21 cellular contexts compared by ENCODE assay signal in genomic region chr16:85134076-85134793, GRCh38. TPM values are rescaled to one million over a fixed set of nuclear protein-coding genes. Genes with fewer than 3 reads are reported as not detected.
DNase-seq lines count a peak whose midpoint lies in the region; ATAC-seq, FAIRE-seq and TF ChIP-seq lines count a peak whose summit lies in the region.
"Had no signal": no experiment of that assay in that cellular context is flagged by ENCODE, and none has a peak within 500 bp of the region (broad histone marks: within the 10 kb centered on the region; RNA-seq: fewer than 3 reads in every experiment).

No MANE protein-coding gene starts in this region.

- RAD21 ChIA-PET in GM12878 (lab: Charles Lee; ENCODE audit: unreplicated experiment), result no interaction called here

- TF ChIP-seq CTCF in heart right ventricle (IDR thresholded peaks at IDR 0.05) (no peak), GM12878 (IDR thresholded peaks at IDR 0.05 in 2 of 3, conservative IDR thresholded peaks at IDR 0.05 in 1 of 3; ENCODE audit: control insufficient read depth in 2 of 3, extremely low read depth in 1 of 3, insufficient read depth in 1 of 3, low read depth in 3 of 3, low read length in 3 of 3) (no peak), upper lobe of right lung (IDR thresholded peaks at IDR 0.05) (no peak), kidney (IDR thresholded peaks at IDR 0.05; ENCODE audit: borderline replicate concordance, extremely low read depth, insufficient read depth) (no peak)

- H3K79me1 ChIP-seq in mesenchymal stem cell (replicated peaks; ENCODE audit: low read length, poor library complexity, severe bottlenecking), result no peaks in the 10 kb centered on the region

- in situ Hi-C loops in GM12878 (cut with MboI), result no loop called here

- 79 to 87% methylated on average over 19 of the region's 19 CpGs for WGBS in heart right ventricle, 2 donors
- WGBS in GM12878 (ENCODE audit: insufficient coverage, insufficient replicate concordance, low lambda C conversion rate, missing lambda C conversion rate), result 47% methylated on average over 19 of the region's 19 CpGs
- 95% methylated on average over 19 of the region's 19 CpGs for WGBS in mesenchymal stem cell

- H4K20me1 ChIP-seq in GM12878 (ENCODE audit: control insufficient read depth, insufficient read depth), result no peaks in the 10 kb centered on the region

- no peaks in the 10 kb centered on the region for H3K36me3 ChIP-seq in heart right ventricle
- no peaks in the 10 kb centered on the region for H3K36me3 ChIP-seq in GM12878 (ENCODE audit: control insufficient read depth in 2 of 2, insufficient read depth in 2 of 2, low read length in 1 of 2)
- no peaks in the 10 kb centered on the region for H3K36me3 ChIP-seq in mesenchymal stem cell (ENCODE audit: control insufficient read depth in 1 of 2, insufficient read depth in 2 of 2, low read depth in 1 of 2, low read length in 2 of 2)
- H3K36me3 ChIP-seq in upper lobe of right lung, result no peaks in the 10 kb centered on the region
- H3K36me3 ChIP-seq in kidney (ENCODE audit: control insufficient read depth in 1 of 2, insufficient read depth in 2 of 2, low read length in 2 of 2), result no peaks in the 10 kb centered on the region
- H3K36me3 ChIP-seq: Peyer's patch had no signal

- H3K9ac ChIP-seq in GM12878 (ENCODE audit: control insufficient read depth, insufficient read depth, low read length) (no peak overlapping the region), mesenchymal stem cell (ENCODE audit: low read length) (no peak overlapping the region), kidney (ENCODE audit: low read length in 2 of 2) (no peak overlapping the region)
- H3K9ac ChIP-seq: SK-N-SH had no signal

- TF ChIP-seq EP300 in GM12878 (IDR thresholded peaks at IDR 0.05; ENCODE audit: borderline replicate concordance in 1 of 2, control insufficient read depth in 1 of 2, low read depth in 2 of 2, low read length in 2 of 2), result no peak

- CTCF ChIA-PET in GM12878 (lab: Yijun Ruan, JAX), result interaction anchor here (2.4 kb wide), 1 partner anchor 19 kb away, joined by 9 read pairs; no protein-coding TSS in a partner anchor

- H4K91ac ChIP-seq in mesenchymal stem cell (ENCODE audit: low read length), result peak overlapping the region; percentile 91

- intact Hi-C loops in heart right ventricle (cut with DNase I) (loop anchor here in 1 of 10 donors (10.0 kb wide), 1 partner anchor 101 kb away; no protein-coding TSS in a partner anchor), Right ventricle myocardium superior (cut with DNase I) (loop anchor here (5.0 kb wide), 2 partner anchors 33 to 93 kb away; no protein-coding TSS in a partner anchor), GM12878 (cut with micrococcal nuclease; ENCODE audit: unreplicated experiment) (no loop called here), upper lobe of right lung (cut with DNase I) (no loop called here), kidney (cut with DNase I) (no loop called here)

- ATAC-seq in heart right ventricle, result peak in 1 of 8 donors; percentile 0
- no peak for ATAC-seq in Right ventricle myocardium superior (ENCODE audit: poor library complexity)
- ATAC-seq in GM12878, result no peak
- no peak for ATAC-seq in upper lobe of right lung
- ATAC-seq: A549 had no signal

- no peak overlapping the region for H4K8ac ChIP-seq in mesenchymal stem cell (ENCODE audit: low read length)

- FAIRE-seq in GM12878 (lab: Jason Lieb, UNC) (peak; percentile 78), kidney (lab: Jason Lieb, UNC) (no peak)
- FAIRE-seq: A549, GM12891 had no signal

- no peak overlapping the region for H3K23ac ChIP-seq in mesenchymal stem cell (ENCODE audit: low read length in 2 of 2)

- POLR2A ChIA-PET in GM12878 (lab: Charles Lee), result no interaction called here

- TF ChIP-seq POLR2A in GM12878 (IDR thresholded peaks at IDR 0.05; ENCODE audit: low read depth, low read length), result no peak

- H2BK120ac ChIP-seq in mesenchymal stem cell (ENCODE audit: low read depth, low read length), result peak overlapping the region; percentile 6

- H3K14ac ChIP-seq in mesenchymal stem cell (ENCODE audit: low read length in 2 of 2), result no peak overlapping the region

- H3K4me3 ChIP-seq in heart right ventricle (no peak overlapping the region), GM12878 (no peak overlapping the region), mesenchymal stem cell (ENCODE audit: insufficient read depth in 1 of 2, low read depth in 1 of 2, low read length in 2 of 2) (no peak overlapping the region), upper lobe of right lung (no peak overlapping the region), kidney (ENCODE audit: low read length in 2 of 2) (no peak overlapping the region)
- H3K4me3 ChIP-seq: A549, Peyer's patch had no signal

- no peak for TF ChIP-seq RAD21 in GM12878 (IDR thresholded peaks at IDR 0.05; ENCODE audit: insufficient read depth, low read depth, low read length)

- no peak overlapping the region for H2AK5ac ChIP-seq in mesenchymal stem cell (ENCODE audit: low read length, severe bottlenecking)

- H3K4me1 ChIP-seq in heart right ventricle (peaks cover 38 to 73% (median 54%) of the 10 kb centered on the region in 9 donors), GM12878 (ENCODE audit: control insufficient read depth, insufficient read depth, low read length) (peaks cover 26% of the 10 kb centered on the region), mesenchymal stem cell (ENCODE audit: control insufficient read depth, insufficient read depth, low read depth, low read length) (peaks cover 19% of the 10 kb centered on the region), upper lobe of right lung (peaks cover 57% of the 10 kb centered on the region), kidney (ENCODE audit: control insufficient read depth in 1 of 2, insufficient read depth in 1 of 2, low read depth in 1 of 2, low read length in 2 of 2) (peaks cover 3 to 32% of the 10 kb centered on the region in 2 donors)

- H3K4me2 ChIP-seq in GM12878 (ENCODE audit: control insufficient read depth, insufficient read depth) (no peak overlapping the region), mesenchymal stem cell (ENCODE audit: low read length, poor library complexity, severe bottlenecking) (no peak overlapping the region)
- H3K4me2 ChIP-seq: A549, SK-N-SH had no signal

- H3K18ac ChIP-seq in mesenchymal stem cell (ENCODE audit: low read depth in 1 of 2, low read length in 2 of 2), result peak overlapping the region; percentile 32 to 40

- BruUV-seq in GM12878 (replicated peaks; lab: Mats Ljungman, UMichigan), result no TSS peak

- H2BK5ac ChIP-seq in mesenchymal stem cell (ENCODE audit: low read depth, low read length, poor library complexity, severe bottlenecking), result no peak overlapping the region

- peak overlapping the region in 1 of 2 experiments; percentile 2 for H3K4ac ChIP-seq in mesenchymal stem cell (ENCODE audit: low read depth in 1 of 2, low read length in 2 of 2)

- no peaks in the 10 kb centered on the region for H3K27me3 ChIP-seq in heart right ventricle
- H3K27me3 ChIP-seq in GM12878 (replicated peaks in 1 of 2; ENCODE audit: control insufficient read depth in 2 of 2, insufficient read depth in 2 of 2, low read length in 1 of 2), result no peaks in the 10 kb centered on the region
- H3K27me3 ChIP-seq in mesenchymal stem cell (ENCODE audit: control insufficient read depth in 1 of 2, insufficient read depth in 1 of 2, low read length in 2 of 2), result no peaks in the 10 kb centered on the region
- no peaks in the 10 kb centered on the region for H3K27me3 ChIP-seq in upper lobe of right lung
- H3K27me3 ChIP-seq: Peyer's patch had no signal

- H3K9me3 ChIP-seq in heart right ventricle (no peaks in the 10 kb centered on the region), GM12878 (replicated peaks; ENCODE audit: control insufficient read depth, insufficient read depth, low read length) (no peaks in the 10 kb centered on the region; the same call in 2 of the 3 replicates), mesenchymal stem cell (ENCODE audit: control insufficient read depth, low read length) (no peaks in the 10 kb centered on the region), upper lobe of right lung (no peaks in the 10 kb centered on the region), kidney (ENCODE audit: control insufficient read depth in 1 of 2, low read length in 2 of 2) (no peaks in the 10 kb centered on the region)
- H3K9me3 ChIP-seq: A549, Peyer's patch, SK-N-SH had no signal

- H2AFZ ChIP-seq in GM12878 (ENCODE audit: control insufficient read depth, low read depth, low read length) (no peak overlapping the region), mesenchymal stem cell (ENCODE audit: low read depth, low read length) (no peak overlapping the region)

- SMC1A ChIA-PET in GM12878 (lab: Charles Lee; ENCODE audit: uncharacterized antibody, unreplicated experiment), result no interaction called here

- H3K79me2 ChIP-seq in GM12878 (ENCODE audit: control insufficient read depth, insufficient read depth, low read length), result no peaks in the 10 kb centered on the region

- H2BK15ac ChIP-seq in mesenchymal stem cell (ENCODE audit: low read depth, poor library complexity, severe bottlenecking), result no peak overlapping the region

- peak overlapping the region; percentile 71 to 98 for H2BK12ac ChIP-seq in mesenchymal stem cell (ENCODE audit: low read length in 2 of 2)

- H3K27ac ChIP-seq in heart right ventricle, result peak overlapping the region in 7 of 10 donors; percentile 20 to 88 (median 50)
- H3K27ac ChIP-seq in GM12878 (ENCODE audit: control insufficient read depth, insufficient read depth), result no peak overlapping the region
- no peak overlapping the region for H3K27ac ChIP-seq in mesenchymal stem cell (ENCODE audit: low read length, poor library complexity, severe bottlenecking)
- H3K27ac ChIP-seq in upper lobe of right lung, result peak overlapping the region; percentile 17
- H3K27ac ChIP-seq in kidney (ENCODE audit: low read depth in 2 of 2, low read length in 2 of 2), result no peak overlapping the region
- H3K27ac ChIP-seq: A549 had no signal

- DNase-seq in heart right ventricle (no peak), Right ventricle myocardium superior (no peak), GM12878 (ENCODE audit: low read depth, low spot score) (no peak), mesenchymal stem cell (no peak), upper lobe of right lung (no peak), NCI-H748 treated with DMSO at 0.1 percent for 48 hours (lab: John Stamatoyannopoulos, UW) (no peak), kidney (no peak)
- DNase-seq: Calu3; CD4-positive, alpha-beta memory T cell; NCI-H1048; NCI-H1436 treated with DMSO at 0.1 percent for 48 hours; NCI-H2029; NCI-H2171; NCI-H526 treated with DMSO at 0.1 percent for 48 hours; NK-92 treated with Interleukin-12 subunit alpha and Interleukin-12 subunit beta, amount 100 ng/mL, for 24 hours; Peyer's patch; SK-N-SH had no signal

RNA-seq across cellular contexts. Expression of gene CIBAR2, which starts 22.0 kb away (rescaled TPM):
- total RNA-seq in heart right ventricle (not detected), Right ventricle myocardium superior (not detected), GM12878 (2014; rRNA removed) (0.27 TPM in 1 of 2 replicates, not detected in the other), GM12878 (2014; rRNA removed; fragmentation: Illumina TruSeq; extraction: Trizol) (not detected in 2 replicates), GM12878 (2021) (not detected in 2 replicates), upper lobe of right lung (not detected), kidney (1.6 TPM)
- polyA plus RNA-seq in heart right ventricle (not detected), GM12878 (2011; rRNA removed) (not detected in 2 replicates), GM12878 (2014; fragmentation: Illumina TruSeq; extraction: Trizol) (0.16 TPM in 1 of 2 replicates, not detected in the other), GM12878 (2014; fragmentation: Nextera tagmentation; extraction: Ambion mirVana) (under 1 TPM; 0.05 to 0.07 TPM), GM12878 (2014; rRNA removed) (0.19 TPM in 1 of 2 replicates, not detected in the other), GM12878 (2016; fragmentation: Nextera tagmentation; extraction: Ambion mirVana) (not detected), kidney (ENCODE audit: insufficient read depth, low read depth, low replicate concordance) (not detected)
- not detected in 2 replicates for total RNA-seq in GM12878 (2013; cell fraction: nucleolus; rRNA removed)
- polyA plus RNA-seq in GM12878 (2011; ENCODE audit: low read depth), result not detected
- polyA plus RNA-seq in GM12878 (2011; cell fraction: cytosol; rRNA removed), result not detected in 2 replicates
- polyA plus RNA-seq in GM12878 (2011; cell fraction: nucleus; rRNA removed), result 0.07 TPM in 1 of 2 replicates, not detected in the other
- polyA plus RNA-seq in GM12878 (2012), result 0.44 and 0.88 TPM in 2 replicates
- polyA minus RNA-seq in GM12878 (2011; rRNA and poly(A)+ RNA removed), result not detected in 2 replicates
- not detected in 2 replicates for polyA minus RNA-seq in GM12878 (2011; cell fraction: cytosol; rRNA and poly(A)+ RNA removed)
- polyA minus RNA-seq in GM12878 (2011; cell fraction: nucleus; rRNA and poly(A)+ RNA removed), result not detected in 2 replicates
- polyA plus RNA-seq in mesenchymal stem cell (2013, experiment 1 of 2), result 0.03 TPM
- polyA plus RNA-seq in mesenchymal stem cell (2013, experiment 2 of 2), result 0.07 TPM
- total RNA-seq: Calu3; CD4-positive, alpha-beta memory T cell; H4; MCF 10A; Peyer's patch had no signal
- polyA plus RNA-seq: A549; CD4-positive, alpha-beta memory T cell had no signal

Comparison
In these comparisons a context has a peak if more than half of its experiments do, and no peak if none do; other contexts are left out.
1. H3K27ac ChIP-seq: peak in heart right ventricle (7 of 10) and upper lobe of right lung (single experiment); none in GM12878 (single experiment), mesenchymal stem cell (single experiment) and kidney (0 of 2).